Comparison of ENCODE assay signal across 23 cellular contexts in genomic region chr1:192367436-192367835, GRCh38. TPM values are rescaled to one million over a fixed set of nuclear protein-coding genes. Genes with fewer than 3 reads are reported as not detected.
DNase-seq lines count a peak whose midpoint lies in the region; ATAC-seq, FAIRE-seq and TF ChIP-seq lines count a peak whose summit lies in the region.
"Had no signal": no experiment of that assay in that cellular context is flagged by ENCODE, and none has a peak within 500 bp of the region (broad histone marks: within the 10 kb centered on the region; RNA-seq: fewer than 3 reads in every experiment).

No MANE protein-coding gene starts in this region.

- H3K27me3 Mint-ChIP-seq in WTC11 (ENCODE audit: low read depth), result no peaks in the 10 kb centered on the region
- H3K27me3 Mint-ChIP-seq: CD4-positive, alpha-beta memory T cell had no signal

- H3K9me3 Mint-ChIP-seq in WTC11, result no peaks in the 10 kb centered on the region
- H3K9me3 Mint-ChIP-seq: CD4-positive, alpha-beta memory T cell had no signal

- TF ChIP-seq EP300 in A549 (IDR thresholded peaks at IDR 0.05), result no peak

- no peak for DNase-seq in A549 (ENCODE audit: low read depth in 1 of 2, low spot score in 1 of 2)
- no peak for DNase-seq in HCT116 (ENCODE audit: low read depth, low spot score)
- DNase-seq in WTC11 (ENCODE audit: low spot score), result no peak
- peak; percentile 85 for DNase-seq in retinal pigment epithelial cell (ENCODE audit: low read depth)
- no peak for DNase-seq in NAMALWA (ENCODE audit: low spot score)
- DNase-seq in stimulated activated CD4-positive, alpha-beta T cell treated with anti-CD3 and anti-CD28 coated beads, Interleukin-2, amount 100 ng/mL, for 24 hours, result no peak
- no peak for DNase-seq in foreskin melanocyte
- DNase-seq: 8988T; C1 segment of cervical spinal cord; Calu3; CD4-positive, alpha-beta memory T cell; COR-L47; DMS53; DMS79 treated with DMSO at 0.1 percent for 48 hours; GF-D8; GOT3 had no signal

- H3K27ac Mint-ChIP-seq in WTC11, result no peak overlapping the region
- H3K27ac Mint-ChIP-seq: CD4-positive, alpha-beta memory T cell had no signal

- no peaks in the 10 kb centered on the region for H3K9me3 ChIP-seq in A549
- no peaks in the 10 kb centered on the region for H3K9me3 ChIP-seq in HCT116 (ENCODE audit: control insufficient read depth in 1 of 2, insufficient read depth in 1 of 2, low read depth in 1 of 2, low read length in 2 of 2)
- H3K9me3 ChIP-seq: HAP-1 had no signal

- H3K4me3 ChIP-seq in A549 (no peak overlapping the region), HCT116 (replicated peaks in 1 of 2; ENCODE audit: low read depth in 1 of 2, low read length in 2 of 2) (no peak overlapping the region), retinal pigment epithelial cell (ENCODE audit: low read length) (no peak overlapping the region)
- H3K4me3 ChIP-seq: HAP-1 had no signal

- intact Hi-C loops in HCT116 (cut with micrococcal nuclease), result no loop called here

- TF ChIP-seq RAD21 in A549 (conservative IDR thresholded peaks at IDR 0.05 in 1 of 2, IDR thresholded peaks at IDR 0.05 in 1 of 2) (no peak), HCT116 (IDR thresholded peaks at IDR 0.05; ENCODE audit: low read depth) (no peak)

- H2AFZ ChIP-seq in HCT116 (ENCODE audit: low read depth, low read length, poor library complexity, severe bottlenecking), result peak overlapping the region; percentile 36

- no peaks in the 10 kb centered on the region for H3K36me3 Mint-ChIP-seq in WTC11
- H3K36me3 Mint-ChIP-seq: CD4-positive, alpha-beta memory T cell had no signal

- BruUV-seq in HCT116 (replicated peaks; lab: Mats Ljungman, UMichigan), result no TSS peak

- WGBS in A549 (ENCODE audit: missing lambda C conversion rate), result 58% methylated on average over 3 of the region's 3 CpGs

- RAD21 ChIA-PET in HCT116 (lab: Charles Lee; ENCODE audit: low non-redundant PET in 1 of 2, low total read pairs in 2 of 2, uncharacterized antibody in 2 of 2, unreplicated experiment in 2 of 2), result no interaction called here

- H3K4me2 ChIP-seq in A549, result no peak overlapping the region
- H3K4me2 ChIP-seq in HCT116 (ENCODE audit: low read length), result no peak overlapping the region

- no peaks in the 10 kb centered on the region for H3K27me3 ChIP-seq in HCT116 (ENCODE audit: insufficient read depth, low read length)

- H3K27ac ChIP-seq in A549 (no peak overlapping the region), HCT116 (ENCODE audit: low read depth, low read length) (no peak overlapping the region)

- H3K4me1 Mint-ChIP-seq in WTC11, result peaks cover 9% of the 10 kb centered on the region; the same call in 1 of the 2 replicates
- H3K4me1 Mint-ChIP-seq: CD4-positive, alpha-beta memory T cell had no signal

- H3K9me2 ChIP-seq in HCT116 (ENCODE audit: insufficient read depth), result no peaks in the 10 kb centered on the region

- no peaks in the 10 kb centered on the region for H3K79me2 ChIP-seq in HCT116 (ENCODE audit: insufficient read depth, low read length)

- TF ChIP-seq CTCF in A549 (IDR thresholded peaks at IDR 0.05), result no peak
- TF ChIP-seq CTCF in HCT116 (IDR thresholded peaks at IDR 0.05 in 2 of 3, conservative IDR thresholded peaks at IDR 0.05 in 1 of 3; ENCODE audit: borderline replicate concordance in 1 of 3, insufficient read depth in 1 of 3, low read depth in 2 of 3, low read length in 2 of 3), result no peak
- no peak for TF ChIP-seq CTCF in WTC11 (IDR thresholded peaks at IDR 0.05)
- no peak for TF ChIP-seq CTCF in retinal pigment epithelial cell (conservative IDR thresholded peaks at IDR 0.05; ENCODE audit: low read depth, low read length)

- CTCF ChIA-PET in A549 (lab: Yijun Ruan, JAX) (no interaction called here), HCT116 (lab: Charles Lee) (no interaction called here), WTC11 (lab: Charles Lee) (no interaction called here)

- H3K9ac ChIP-seq in HCT116 (ENCODE audit: low read length), result no peak overlapping the region

- no peaks in the 10 kb centered on the region for H3K36me3 ChIP-seq in HCT116 (ENCODE audit: control insufficient read depth in 1 of 2, insufficient read depth in 2 of 2, low read length in 2 of 2)
- H3K36me3 ChIP-seq: HAP-1 had no signal

- ATAC-seq in A549 (no peak), HCT116 (no peak), WTC11 (peak; percentile 51)

- POLR2A ChIA-PET in A549 (lab: Yijun Ruan, JAX), result no interaction called here
- POLR2A ChIA-PET in HCT116 (lab: Charles Lee), result no interaction called here
- POLR2A ChIA-PET in WTC11 (lab: Charles Lee), result no interaction called here

- peaks cover 13% of the 10 kb centered on the region; the same call in 1 of the 3 replicates for H3K4me1 ChIP-seq in A549
- no peaks in the 10 kb centered on the region for H3K4me1 ChIP-seq in HCT116 (ENCODE audit: control insufficient read depth in 1 of 2, insufficient read depth in 2 of 2, low read length in 2 of 2)
- H3K4me1 ChIP-seq: HAP-1 had no signal

- no peak for TF ChIP-seq POLR2A in A549 (IDR thresholded peaks at IDR 0.05; ENCODE audit: low read length)
- no peak for TF ChIP-seq POLR2A in HCT116 (IDR thresholded peaks at IDR 0.05; ENCODE audit: borderline replicate concordance, extremely low read depth, insufficient read depth, insufficient read length)

- no peak overlapping the region for H3K4me3 Mint-ChIP-seq in WTC11
- H3K4me3 Mint-ChIP-seq: CD4-positive, alpha-beta memory T cell had no signal

- H4K20me1 ChIP-seq in HCT116 (ENCODE audit: insufficient read depth), result no peaks in the 10 kb centered on the region

- peak; percentile 56 for FAIRE-seq in A549 (lab: Jason Lieb, UNC)
- FAIRE-seq: GM12891, GM18507, H54 had no signal

TF ChIP-seq in A549, 52 proteins besides CTCF, POLR2A, EP300 and RAD21:
- TF ChIP-seq JUN (IDR thresholded peaks at IDR 0.05) (no peak), CHD4 (IDR thresholded peaks at IDR 0.05; ENCODE audit: borderline replicate concordance) (no peak), ZFP36 (IDR thresholded peaks at IDR 0.05; ENCODE audit: borderline replicate concordance, partially characterized antibody) (no peak)

TF ChIP-seq in HCT116, 20 proteins besides CTCF, POLR2A, EP300 and RAD21 (continues in another document):
- TF ChIP-seq ZNF274 (IDR thresholded peaks at IDR 0.05; ENCODE audit: low read depth, low read length) (no peak), JUND (IDR thresholded peaks at IDR 0.05) (no peak), SP1 (IDR thresholded peaks at IDR 0.05; ENCODE audit: low read depth) (no peak), ATF3 (IDR thresholded peaks at IDR 0.05) (no peak), CEBPB (IDR thresholded peaks at IDR 0.05; ENCODE audit: low read depth) (no peak)

TF ChIP-seq in WTC11, 78 proteins besides CTCF, POLR2A, EP300 and RAD21 (continues in another document):
- TF ChIP-seq GABPB1 (CRISPR knock-in tag; IDR thresholded peaks at IDR 0.05) (no peak), CDX4 (CRISPR knock-in tag; IDR thresholded peaks at IDR 0.05; ENCODE audit: borderline replicate concordance) (no peak), PRRX2 (CRISPR knock-in tag; IDR thresholded peaks at IDR 0.05) (no peak), IRF2 (CRISPR knock-in tag; IDR thresholded peaks at IDR 0.05; ENCODE audit: borderline replicate concordance, low read depth) (no peak), ZNF281 (CRISPR knock-in tag; IDR thresholded peaks at IDR 0.05) (no peak), MXD4 (CRISPR knock-in tag; IDR thresholded peaks at IDR 0.05; ENCODE audit: borderline replicate concordance) (no peak), RELA (CRISPR knock-in tag; IDR thresholded peaks at IDR 0.05; ENCODE audit: borderline replicate concordance) (no peak), TEAD4 (CRISPR knock-in tag; IDR thresholded peaks at IDR 0.05) (no peak), PREB (CRISPR knock-in tag; IDR thresholded peaks at IDR 0.05; ENCODE audit: borderline replicate concordance) (no peak)

RNA-seq across cellular contexts. Expression of gene RGS21, which starts 50.6 kb away (rescaled TPM):
- polyA plus RNA-seq in A549 (2011; rRNA removed) (not detected in 2 replicates), A549 (2017; fragmentation: RNase III; extraction: RNeasy Plus Mini Kit Qiagen cat#74134 plus additional on column Dnase treatment) (not detected in 3 replicates)
- not detected in 2 replicates for polyA plus RNA-seq in A549 (2012; cell fraction: cytosol; rRNA removed)
- polyA plus RNA-seq in A549 (2012; cell fraction: nucleus; rRNA removed), result not detected in 2 replicates
- not detected in 2 replicates for polyA minus RNA-seq in A549 (2011; rRNA and poly(A)+ RNA removed)
- total RNA-seq in HCT116 (2021; ENCODE audit: unreplicated experiment) (not detected), WTC11 (2021) (not detected in 3 replicates)
- not detected in 2 replicates for polyA plus RNA-seq in HCT116 (2012)
- total RNA-seq: Calu3; CD4-positive, alpha-beta memory T cell; Daoy; G401 had no signal
- polyA plus RNA-seq: BJ; CD4-positive, alpha-beta memory T cell had no signal
